In genomic region chr11:84714316-84714780, GRCh38 we compare ENCODE assay signal across 8 cellular contexts.
A peak's percentile ranks its signal among the peaks of the same experiment; 100 is the strongest.
DNase-seq lines count a peak whose midpoint lies in the region; ATAC-seq and TF ChIP-seq lines count a peak whose summit lies in the region.

No MANE protein-coding gene starts in this region.

- intact Hi-C loops in natural killer cell (cut with micrococcal nuclease): no loop called here

- peak; percentile 84 for ATAC-seq in activated CD8-positive, alpha-beta memory T cell treated with anti-CD3 and anti-CD28 coated beads, Interleukin-2, amount 10 ng/mL, durations not matched to agents 7 days and 5 days
- ATAC-seq in GM21515 (IDR thresholded peaks at IDR 0.05; ENCODE audit: unreplicated experiment) (peak; percentile 92), HG03575 (IDR thresholded peaks at IDR 0.05; ENCODE audit: extremely low read depth, insufficient number of reproducible peaks, low FRiP score, unreplicated experiment) (peak; percentile 83), natural killer cell (peak in 1 of 3 donors; percentile 52)
- no peak for ATAC-seq in activated T-helper 17 cell treated with anti-CD3 and anti-CD28 coated beads, Interleukin-2, amount 50 U/mL, for 72 hours (replicated peaks)

- peaks cover 4% of the 10 kb centered on the region for H3K4me1 Mint-ChIP-seq in activated CD8-positive, alpha-beta memory T cell treated with anti-CD3 and anti-CD28 coated beads, Interleukin-2, amount 10 ng/mL, durations not matched to agents 7 days and 5 days
- peaks cover 0 to 6% of the 10 kb centered on the region in 2 donors for H3K4me1 Mint-ChIP-seq in natural killer cell
- no peaks in the 10 kb centered on the region for H3K4me1 Mint-ChIP-seq in activated T-helper 17 cell treated with anti-CD3 and anti-CD28 coated beads, Interleukin-2, amount 50 U/mL, for 72 hours

- no peaks in the 10 kb centered on the region for H3K36me3 Mint-ChIP-seq in activated CD8-positive, alpha-beta memory T cell treated with anti-CD3 and anti-CD28 coated beads, Interleukin-2, amount 10 ng/mL, durations not matched to agents 7 days and 5 days
- no peaks in the 10 kb centered on the region for H3K36me3 Mint-ChIP-seq in natural killer cell
- H3K36me3 Mint-ChIP-seq in activated T-helper 17 cell treated with anti-CD3 and anti-CD28 coated beads, Interleukin-2, amount 50 U/mL, for 72 hours (ENCODE audit: low read depth): no peaks in the 10 kb centered on the region

- CTCF ChIA-PET in activated CD8-positive, alpha-beta memory T cell treated with anti-CD3 and anti-CD28 coated beads, Interleukin-2, amount 10 ng/mL, durations not matched to agents 7 days and 5 days (lab: Charles Lee): no interaction called here

- peaks cover 2% of the 10 kb centered on the region for H3K27me3 Mint-ChIP-seq in activated CD8-positive, alpha-beta memory T cell treated with anti-CD3 and anti-CD28 coated beads, Interleukin-2, amount 10 ng/mL, durations not matched to agents 7 days and 5 days
- H3K27me3 Mint-ChIP-seq in natural killer cell (ENCODE audit: low read depth in 2 of 2): peaks cover 0 to 4% of the 10 kb centered on the region in 2 donors
- no peaks in the 10 kb centered on the region for H3K27me3 Mint-ChIP-seq in activated T-helper 17 cell treated with anti-CD3 and anti-CD28 coated beads, Interleukin-2, amount 50 U/mL, for 72 hours

- H3K4me3 Mint-ChIP-seq in activated CD8-positive, alpha-beta memory T cell treated with anti-CD3 and anti-CD28 coated beads, Interleukin-2, amount 10 ng/mL, durations not matched to agents 7 days and 5 days: peak overlapping the region; percentile 65
- H3K4me3 Mint-ChIP-seq in natural killer cell: peak overlapping the region; percentile 57
- H3K4me3 Mint-ChIP-seq in activated T-helper 17 cell treated with anti-CD3 and anti-CD28 coated beads, Interleukin-2, amount 50 U/mL, for 72 hours: no peak overlapping the region

- TF ChIP-seq CTCF in natural killer cell (IDR thresholded peaks at IDR 0.05): no peak

- H3K27ac Mint-ChIP-seq in activated CD8-positive, alpha-beta memory T cell treated with anti-CD3 and anti-CD28 coated beads, Interleukin-2, amount 10 ng/mL, durations not matched to agents 7 days and 5 days: peak overlapping the region; percentile 81
- no peak overlapping the region for H3K27ac Mint-ChIP-seq in natural killer cell
- H3K27ac Mint-ChIP-seq in activated T-helper 17 cell treated with anti-CD3 and anti-CD28 coated beads, Interleukin-2, amount 50 U/mL, for 72 hours: no peak overlapping the region

- H3K9me3 Mint-ChIP-seq in activated CD8-positive, alpha-beta memory T cell treated with anti-CD3 and anti-CD28 coated beads, Interleukin-2, amount 10 ng/mL, durations not matched to agents 7 days and 5 days (ENCODE audit: low read depth): peaks cover 4% of the 10 kb centered on the region
- H3K9me3 Mint-ChIP-seq in natural killer cell: peaks cover 9 to 10% of the 10 kb centered on the region in 2 donors
- peaks cover 16% of the 10 kb centered on the region for H3K9me3 Mint-ChIP-seq in activated T-helper 17 cell treated with anti-CD3 and anti-CD28 coated beads, Interleukin-2, amount 50 U/mL, for 72 hours

- DNase-seq in activated CD8-positive, alpha-beta memory T cell treated with anti-CD3 and anti-CD28 coated beads, Interleukin-2, amount 10 ng/mL, durations not matched to agents 7 days and 5 days: peak; percentile 73
- DNase-seq in activated CD8-positive, alpha-beta memory T cell treated with anti-CD3 and anti-CD28 coated beads for 24 hours: no peak
- DNase-seq in RPMI7951 (ENCODE audit: low read depth) (peak; percentile 25), ecto neural progenitor cell (ENCODE audit: low spot score) (peak; percentile 73), natural killer cell (no peak)

Comparison
In these comparisons a context has a peak if more than half of its experiments do, and no peak if none do; other contexts are left out.
1. DNase-seq: peak in activated CD8-positive, alpha-beta memory T cell treated with anti-CD3 and anti-CD28 coated beads, Interleukin-2, amount 10 ng/mL, durations not matched to agents 7 days and 5 days (single experiment), RPMI7951 (single experiment) and ecto neural progenitor cell (single experiment); none in activated CD8-positive, alpha-beta memory T cell treated with anti-CD3 and anti-CD28 coated beads for 24 hours (single experiment) and natural killer cell (single experiment).